ENCODE assay signal across 8 cellular contexts in the genomic region with DNA sequence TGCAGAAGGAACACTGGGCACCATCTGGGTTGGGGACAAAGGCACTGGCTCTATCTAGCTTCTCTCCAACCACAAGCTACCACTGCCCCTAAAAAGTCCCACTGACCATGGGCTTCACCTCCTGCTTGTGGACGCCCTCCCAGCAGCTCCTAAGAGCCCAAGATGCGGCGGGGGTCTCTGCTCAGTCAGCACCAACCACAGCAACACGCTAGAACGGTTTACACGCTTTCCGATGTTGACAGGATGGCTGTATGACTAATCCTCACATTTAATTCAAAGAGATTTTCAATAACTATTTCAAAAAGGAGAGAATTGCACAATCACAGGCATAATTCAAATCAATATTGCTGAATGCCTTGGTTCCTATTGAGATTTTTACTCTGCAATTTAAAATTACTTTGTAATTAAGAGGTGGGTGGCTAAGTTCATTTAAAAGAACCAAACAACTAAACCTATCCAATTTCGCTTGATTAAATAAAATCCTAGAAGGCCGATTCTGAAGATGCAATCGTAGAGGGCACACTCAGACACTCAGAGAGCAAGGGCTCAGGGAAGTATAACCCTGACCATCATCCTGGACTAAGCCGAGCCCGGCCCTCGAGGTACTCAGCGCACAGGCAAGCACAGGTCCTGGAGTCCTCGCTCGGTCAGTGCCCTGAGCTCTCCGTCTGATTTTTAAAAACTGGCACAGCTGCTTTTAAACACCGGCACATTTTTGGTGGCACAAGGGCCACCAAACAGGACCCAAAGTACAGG.
DNase-seq lines count a peak whose midpoint lies in the region; ATAC-seq and TF ChIP-seq lines count a peak whose summit lies in the region.
"Not testable (repeated sequence)": the region's sequence is repeated elsewhere in the genome, so short reads cannot be mapped to it uniquely, and the experiment has no call there.

No MANE protein-coding gene starts in this region.

- peaks cover 13% of the 10 kb centered on the region for H3K36me3 Mint-ChIP-seq in CD4-positive, alpha-beta T cell (ENCODE audit: low read depth)
- H3K36me3 Mint-ChIP-seq in WTC11; naive thymus-derived CD4-positive, alpha-beta T cell: not testable (repeated sequence)

- H3K9me3 Mint-ChIP-seq in CD4-positive, alpha-beta T cell; WTC11; naive thymus-derived CD4-positive, alpha-beta T cell: not testable (repeated sequence)

- not testable (repeated sequence) for TF ChIP-seq POLR2A in breast epithelium (IDR thresholded peaks at IDR 0.05); stomach (IDR thresholded peaks at IDR 0.05)

- POLR2A ChIA-PET in CD4-positive, alpha-beta T cell (lab: Charles Lee); WTC11 (lab: Charles Lee); naive thymus-derived CD4-positive, alpha-beta T cell (lab: Charles Lee): not testable (repeated sequence)

- WGBS in heart right ventricle, 2 donors: 17 to 39% methylated on average over 4 to 6 of the region's 18 CpGs
- WGBS in stomach, 5 donors: 7 to 40% (median 17%) methylated on average over 1 to 7 of the region's 18 CpGs

- not testable (repeated sequence) for H3K9me3 ChIP-seq in CD4-positive, alpha-beta T cell (ENCODE audit: control insufficient read depth, low read length); breast epithelium; heart right ventricle; naive thymus-derived CD4-positive, alpha-beta T cell (ENCODE audit: control insufficient read depth in 2 of 3, low read length in 3 of 3); stomach

- DNase-seq in CD4-positive, alpha-beta T cell; HL-60 (ENCODE audit: low read depth in 1 of 2, low spot score in 1 of 2); WTC11 (ENCODE audit: low spot score); breast epithelium (ENCODE audit: low spot score in 2 of 2); heart right ventricle; naive thymus-derived CD4-positive, alpha-beta T cell; stomach: not testable (repeated sequence)

- not testable (repeated sequence) for H3K4me1 Mint-ChIP-seq in CD4-positive, alpha-beta T cell (ENCODE audit: low read depth); WTC11
- peaks cover 0 to 16% (median 8%) of the 10 kb centered on the region in 7 donors for H3K4me1 Mint-ChIP-seq in naive thymus-derived CD4-positive, alpha-beta T cell

- H3K4me3 ChIP-seq in HL-60 (replicated peaks; ENCODE audit: insufficient read depth, low read length) (peak overlapping the region; percentile 27), breast epithelium (peak overlapping the region; percentile 63 to 76 (median 66)), heart right ventricle (peak overlapping the region in 9 of 10 donors; percentile 36 to 84 (median 74)), stomach (peak overlapping the region; percentile 62 to 80 (median 66))
- H3K4me3 ChIP-seq in naive thymus-derived CD4-positive, alpha-beta T cell (ENCODE audit: low read length): peak overlapping the region; percentile 37

- H3K27me3 Mint-ChIP-seq in CD4-positive, alpha-beta T cell; WTC11 (ENCODE audit: low read depth); naive thymus-derived CD4-positive, alpha-beta T cell: not testable (repeated sequence)

- not testable (repeated sequence) for H3K27ac Mint-ChIP-seq in CD4-positive, alpha-beta T cell; WTC11
- H3K27ac Mint-ChIP-seq in naive thymus-derived CD4-positive, alpha-beta T cell: peak overlapping the region in 6 of 9 donors; percentile 34 to 76 (median 60)

- TF ChIP-seq EP300 in stomach (IDR thresholded peaks at IDR 0.05): not testable (repeated sequence)

- intact Hi-C loops in CD4-positive, alpha-beta T cell (cut with DNase I, micrococcal nuclease); breast epithelium (cut with DNase I; ENCODE audit: low total_unique reads); heart right ventricle (cut with DNase I); stomach (cut with DNase I; ENCODE audit: low total_unique reads): not testable (repeated sequence)
- intact Hi-C loops in naive thymus-derived CD4-positive, alpha-beta T cell (cut with micrococcal nuclease): loop anchor here (2.0 kb wide), 1 partner anchor 72 kb away; the partner anchor contains the start of gene BDH1 (in 2 of the 2)

- not testable (repeated sequence) for H3K4me1 ChIP-seq in breast epithelium; naive thymus-derived CD4-positive, alpha-beta T cell (ENCODE audit: control insufficient read depth in 2 of 2, insufficient read depth in 2 of 2, low read length in 2 of 2)
- H3K4me1 ChIP-seq in heart right ventricle: peaks cover 0 to 16% (median 8%) of the 10 kb centered on the region in 9 donors
- peaks cover 0 to 14% (median 5%) of the 10 kb centered on the region in 4 donors for H3K4me1 ChIP-seq in stomach

- CTCF ChIA-PET in CD4-positive, alpha-beta T cell (lab: Charles Lee); WTC11 (lab: Charles Lee); naive thymus-derived CD4-positive, alpha-beta T cell (lab: Charles Lee): not testable (repeated sequence)

- H3K4me3 Mint-ChIP-seq in CD4-positive, alpha-beta T cell: peak overlapping the region; percentile 84
- H3K4me3 Mint-ChIP-seq in WTC11: peak overlapping the region; percentile 83
- H3K4me3 Mint-ChIP-seq in naive thymus-derived CD4-positive, alpha-beta T cell: peak overlapping the region; percentile 57 to 84 (median 78)

- not testable (repeated sequence) for H3K36me3 ChIP-seq in breast epithelium; naive thymus-derived CD4-positive, alpha-beta T cell (ENCODE audit: control insufficient read depth in 2 of 3, insufficient read depth in 3 of 3, low read length in 3 of 3)
- H3K36me3 ChIP-seq in heart right ventricle (peaks cover 0 to 12% (median 4%) of the 10 kb centered on the region in 9 donors), stomach (peaks cover 3 to 12% (median 9%) of the 10 kb centered on the region in 4 donors)

- H3K27me3 ChIP-seq in CD4-positive, alpha-beta T cell (ENCODE audit: control insufficient read depth, insufficient read depth, low read length); HL-60 (ENCODE audit: insufficient read depth, poor library complexity, severe bottlenecking); breast epithelium; heart right ventricle; naive thymus-derived CD4-positive, alpha-beta T cell (ENCODE audit: control insufficient read depth in 2 of 2, insufficient read depth in 2 of 2, low read length in 2 of 2); stomach: not testable (repeated sequence)

- peak; percentile 13 for ATAC-seq in CD4-positive, alpha-beta T cell (ENCODE audit: poor library complexity)
- peak; percentile 42 for ATAC-seq in GM21723 (IDR thresholded peaks at IDR 0.05; ENCODE audit: unreplicated experiment)
- peak; percentile 41 for ATAC-seq in WTC11
- ATAC-seq in heart right ventricle: peak in 6 of 8 donors; percentile 27 to 55 (median 43)
- ATAC-seq in naive thymus-derived CD4-positive, alpha-beta T cell: peak; percentile 8

- not testable (repeated sequence) for H3K27ac ChIP-seq in CD4-positive, alpha-beta T cell (ENCODE audit: low read depth, low read length); HL-60 (replicated peaks); breast epithelium; naive thymus-derived CD4-positive, alpha-beta T cell (ENCODE audit: low read depth, low read length)
- peak overlapping the region in 7 of 10 donors; percentile 47 to 94 (median 60) for H3K27ac ChIP-seq in heart right ventricle
- H3K27ac ChIP-seq in stomach: peak overlapping the region in 3 of 5 donors; percentile 88 to 94 (median 89)

- TF ChIP-seq CTCF in CD4-positive, alpha-beta T cell (IDR thresholded peaks at IDR 0.05); HL-60 (IDR thresholded peaks at IDR 0.05; ENCODE audit: insufficient read depth, low read length); WTC11 (IDR thresholded peaks at IDR 0.05); breast epithelium (IDR thresholded peaks at IDR 0.05); heart right ventricle (IDR thresholded peaks at IDR 0.05); stomach (IDR thresholded peaks at IDR 0.05): not testable (repeated sequence)
